ENCODE assay signal across 1 cellular context in the genomic region with DNA sequence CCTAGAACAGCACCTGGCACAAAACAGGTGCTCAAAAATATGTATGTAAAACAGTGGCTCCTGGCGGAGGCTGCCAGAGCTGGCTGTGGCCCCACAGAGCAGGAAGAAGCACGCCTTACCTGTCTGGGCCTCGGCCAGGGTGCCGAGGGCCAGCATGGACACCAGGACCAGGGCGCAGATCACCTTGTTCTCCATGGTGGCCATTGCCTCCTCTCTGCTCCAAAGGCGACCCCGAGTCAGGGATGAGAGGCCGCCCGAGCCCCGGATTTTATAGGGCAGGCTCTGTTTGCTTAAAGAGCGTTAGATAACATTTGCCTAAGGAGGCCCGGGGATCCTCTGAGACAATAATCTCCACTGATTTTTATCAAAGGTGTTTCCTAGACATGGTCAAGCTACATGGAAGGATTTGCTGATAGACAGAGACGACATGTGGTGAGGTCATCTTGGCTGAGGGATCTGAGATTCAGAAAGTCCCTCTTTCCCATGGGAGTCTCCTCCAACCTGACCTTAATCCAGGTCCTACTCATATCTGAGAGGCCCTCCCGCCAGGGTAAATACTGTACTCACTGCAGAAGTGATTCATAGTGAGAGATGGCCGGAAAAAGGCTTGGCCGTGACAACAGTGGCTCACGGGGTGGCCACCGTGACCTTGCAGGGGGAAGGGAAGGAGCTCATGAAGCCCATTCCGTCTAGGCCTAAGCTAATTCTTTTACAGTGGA.
A peak's percentile ranks its signal among the peaks of the same experiment; 100 is the strongest.
TF ChIP-seq lines count a peak whose summit lies in the region.

A gene (minus strand): TSS at position 244 of the 719 bp plus-strand sequence. CDS start 40 bp downstream, at position 204.

TF ChIP-seq in GM12878, 131 proteins besides CTCF, POLR2A, EP300 and RAD21 (continued from another document and continues in another):
- no peak for TF ChIP-seq SMARCA5 (IDR thresholded peaks at IDR 0.05)
- TF ChIP-seq IKZF2 (IDR thresholded peaks at IDR 0.05), result no peak
- TF ChIP-seq, protein P1, sequence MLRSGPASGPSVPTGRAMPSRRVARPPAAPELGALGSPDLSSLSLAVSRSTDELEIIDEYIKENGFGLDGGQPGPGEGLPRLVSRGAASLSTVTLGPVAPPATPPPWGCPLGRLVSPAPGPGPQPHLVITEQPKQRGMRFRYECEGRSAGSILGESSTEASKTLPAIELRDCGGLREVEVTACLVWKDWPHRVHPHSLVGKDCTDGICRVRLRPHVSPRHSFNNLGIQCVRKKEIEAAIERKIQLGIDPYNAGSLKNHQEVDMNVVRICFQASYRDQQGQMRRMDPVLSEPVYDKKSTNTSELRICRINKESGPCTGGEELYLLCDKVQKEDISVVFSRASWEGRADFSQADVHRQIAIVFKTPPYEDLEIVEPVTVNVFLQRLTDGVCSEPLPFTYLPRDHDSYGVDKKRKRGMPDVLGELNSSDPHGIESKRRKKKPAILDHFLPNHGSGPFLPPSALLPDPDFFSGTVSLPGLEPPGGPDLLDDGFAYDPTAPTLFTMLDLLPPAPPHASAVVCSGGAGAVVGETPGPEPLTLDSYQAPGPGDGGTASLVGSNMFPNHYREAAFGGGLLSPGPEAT (IDR thresholded peaks at IDR 0.05; ENCODE audit: low read depth), result no peak
- TF ChIP-seq, protein P2, sequence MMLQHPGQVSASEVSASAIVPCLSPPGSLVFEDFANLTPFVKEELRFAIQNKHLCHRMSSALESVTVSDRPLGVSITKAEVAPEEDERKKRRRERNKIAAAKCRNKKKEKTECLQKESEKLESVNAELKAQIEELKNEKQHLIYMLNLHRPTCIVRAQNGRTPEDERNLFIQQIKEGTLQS (IDR thresholded peaks at IDR 0.05; ENCODE audit: borderline replicate concordance, extremely low read depth, low read depth, low read length), result no peak
- peak; percentile 59 for TF ChIP-seq JUNB (IDR thresholded peaks at IDR 0.05)
- no peak for TF ChIP-seq SMAD5 (IDR thresholded peaks at IDR 0.05; ENCODE audit: low read depth)
- TF ChIP-seq, protein P3, sequence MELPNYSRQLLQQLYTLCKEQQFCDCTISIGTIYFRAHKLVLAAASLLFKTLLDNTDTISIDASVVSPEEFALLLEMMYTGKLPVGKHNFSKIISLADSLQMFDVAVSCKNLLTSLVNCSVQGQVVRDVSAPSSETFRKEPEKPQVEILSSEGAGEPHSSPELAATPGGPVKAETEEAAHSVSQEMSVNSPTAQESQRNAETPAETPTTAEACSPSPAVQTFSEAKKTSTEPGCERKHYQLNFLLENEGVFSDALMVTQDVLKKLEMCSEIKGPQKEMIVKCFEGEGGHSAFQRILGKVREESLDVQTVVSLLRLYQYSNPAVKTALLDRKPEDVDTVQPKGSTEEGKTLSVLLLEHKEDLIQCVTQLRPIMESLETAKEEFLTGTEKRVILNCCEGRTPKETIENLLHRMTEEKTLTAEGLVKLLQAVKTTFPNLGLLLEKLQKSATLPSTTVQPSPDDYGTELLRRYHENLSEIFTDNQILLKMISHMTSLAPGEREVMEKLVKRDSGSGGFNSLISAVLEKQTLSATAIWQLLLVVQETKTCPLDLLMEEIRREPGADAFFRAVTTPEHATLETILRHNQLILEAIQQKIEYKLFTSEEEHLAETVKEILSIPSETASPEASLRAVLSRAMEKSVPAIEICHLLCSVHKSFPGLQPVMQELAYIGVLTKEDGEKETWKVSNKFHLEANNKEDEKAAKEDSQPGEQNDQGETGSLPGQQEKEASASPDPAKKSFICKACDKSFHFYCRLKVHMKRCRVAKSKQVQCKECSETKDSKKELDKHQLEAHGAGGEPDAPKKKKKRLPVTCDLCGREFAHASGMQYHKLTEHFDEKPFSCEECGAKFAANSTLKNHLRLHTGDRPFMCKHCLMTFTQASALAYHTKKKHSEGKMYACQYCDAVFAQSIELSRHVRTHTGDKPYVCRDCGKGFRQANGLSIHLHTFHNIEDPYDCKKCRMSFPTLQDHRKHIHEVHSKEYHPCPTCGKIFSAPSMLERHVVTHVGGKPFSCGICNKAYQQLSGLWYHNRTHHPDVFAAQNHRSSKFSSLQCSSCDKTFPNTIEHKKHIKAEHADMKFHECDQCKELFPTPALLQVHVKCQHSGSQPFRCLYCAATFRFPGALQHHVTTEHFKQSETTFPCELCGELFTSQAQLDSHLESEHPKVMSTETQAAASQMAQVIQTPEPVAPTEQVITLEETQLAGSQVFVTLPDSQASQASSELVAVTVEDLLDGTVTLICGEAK (IDR thresholded peaks at IDR 0.05; ENCODE audit: borderline replicate concordance), result no peak
- TF ChIP-seq, protein P4, sequence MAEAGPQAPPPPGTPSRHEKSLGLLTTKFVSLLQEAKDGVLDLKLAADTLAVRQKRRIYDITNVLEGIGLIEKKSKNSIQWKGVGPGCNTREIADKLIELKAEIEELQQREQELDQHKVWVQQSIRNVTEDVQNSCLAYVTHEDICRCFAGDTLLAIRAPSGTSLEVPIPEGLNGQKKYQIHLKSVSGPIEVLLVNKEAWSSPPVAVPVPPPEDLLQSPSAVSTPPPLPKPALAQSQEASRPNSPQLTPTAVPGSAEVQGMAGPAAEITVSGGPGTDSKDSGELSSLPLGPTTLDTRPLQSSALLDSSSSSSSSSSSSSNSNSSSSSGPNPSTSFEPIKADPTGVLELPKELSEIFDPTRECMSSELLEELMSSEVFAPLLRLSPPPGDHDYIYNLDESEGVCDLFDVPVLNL (IDR thresholded peaks at IDR 0.05; ENCODE audit: low read depth, low read length), result no peak
- no peak for TF ChIP-seq CEBPB (IDR thresholded peaks at IDR 0.05; ENCODE audit: borderline replicate concordance in 1 of 2, low read depth in 2 of 2, low read length in 2 of 2)
- TF ChIP-seq CBX5 (IDR thresholded peaks at IDR 0.05; ENCODE audit: low read depth), result no peak
- TF ChIP-seq TCF7 (IDR thresholded peaks at IDR 0.05; ENCODE audit: borderline replicate concordance), result no peak
- TF ChIP-seq SUZ12 (IDR thresholded peaks at IDR 0.05; ENCODE audit: unreplicated experiment), result no peak
- TF ChIP-seq IKZF1 (conservative IDR thresholded peaks at IDR 0.05), result peak; percentile 34; the same call in 1 of the 2 replicates
- no peak for TF ChIP-seq STAT3 (IDR thresholded peaks at IDR 0.05; ENCODE audit: low read depth, low read length)
- no peak for TF ChIP-seq POLR2AphosphoS5 (IDR thresholded peaks at IDR 0.05; ENCODE audit: low read length)
- TF ChIP-seq HDAC2 (IDR thresholded peaks at IDR 0.05), result no peak
- TF ChIP-seq POU2F2 (IDR thresholded peaks at IDR 0.05; ENCODE audit: borderline replicate concordance, low read depth, low read length), result no peak
- TF ChIP-seq, protein P5, sequence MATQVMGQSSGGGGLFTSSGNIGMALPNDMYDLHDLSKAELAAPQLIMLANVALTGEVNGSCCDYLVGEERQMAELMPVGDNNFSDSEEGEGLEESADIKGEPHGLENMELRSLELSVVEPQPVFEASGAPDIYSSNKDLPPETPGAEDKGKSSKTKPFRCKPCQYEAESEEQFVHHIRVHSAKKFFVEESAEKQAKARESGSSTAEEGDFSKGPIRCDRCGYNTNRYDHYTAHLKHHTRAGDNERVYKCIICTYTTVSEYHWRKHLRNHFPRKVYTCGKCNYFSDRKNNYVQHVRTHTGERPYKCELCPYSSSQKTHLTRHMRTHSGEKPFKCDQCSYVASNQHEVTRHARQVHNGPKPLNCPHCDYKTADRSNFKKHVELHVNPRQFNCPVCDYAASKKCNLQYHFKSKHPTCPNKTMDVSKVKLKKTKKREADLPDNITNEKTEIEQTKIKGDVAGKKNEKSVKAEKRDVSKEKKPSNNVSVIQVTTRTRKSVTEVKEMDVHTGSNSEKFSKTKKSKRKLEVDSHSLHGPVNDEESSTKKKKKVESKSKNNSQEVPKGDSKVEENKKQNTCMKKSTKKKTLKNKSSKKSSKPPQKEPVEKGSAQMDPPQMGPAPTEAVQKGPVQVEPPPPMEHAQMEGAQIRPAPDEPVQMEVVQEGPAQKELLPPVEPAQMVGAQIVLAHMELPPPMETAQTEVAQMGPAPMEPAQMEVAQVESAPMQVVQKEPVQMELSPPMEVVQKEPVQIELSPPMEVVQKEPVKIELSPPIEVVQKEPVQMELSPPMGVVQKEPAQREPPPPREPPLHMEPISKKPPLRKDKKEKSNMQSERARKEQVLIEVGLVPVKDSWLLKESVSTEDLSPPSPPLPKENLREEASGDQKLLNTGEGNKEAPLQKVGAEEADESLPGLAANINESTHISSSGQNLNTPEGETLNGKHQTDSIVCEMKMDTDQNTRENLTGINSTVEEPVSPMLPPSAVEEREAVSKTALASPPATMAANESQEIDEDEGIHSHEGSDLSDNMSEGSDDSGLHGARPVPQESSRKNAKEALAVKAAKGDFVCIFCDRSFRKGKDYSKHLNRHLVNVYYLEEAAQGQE (IDR thresholded peaks at IDR 0.05; ENCODE audit: low read depth, low read length), result no peak
- TF ChIP-seq, protein P6, sequence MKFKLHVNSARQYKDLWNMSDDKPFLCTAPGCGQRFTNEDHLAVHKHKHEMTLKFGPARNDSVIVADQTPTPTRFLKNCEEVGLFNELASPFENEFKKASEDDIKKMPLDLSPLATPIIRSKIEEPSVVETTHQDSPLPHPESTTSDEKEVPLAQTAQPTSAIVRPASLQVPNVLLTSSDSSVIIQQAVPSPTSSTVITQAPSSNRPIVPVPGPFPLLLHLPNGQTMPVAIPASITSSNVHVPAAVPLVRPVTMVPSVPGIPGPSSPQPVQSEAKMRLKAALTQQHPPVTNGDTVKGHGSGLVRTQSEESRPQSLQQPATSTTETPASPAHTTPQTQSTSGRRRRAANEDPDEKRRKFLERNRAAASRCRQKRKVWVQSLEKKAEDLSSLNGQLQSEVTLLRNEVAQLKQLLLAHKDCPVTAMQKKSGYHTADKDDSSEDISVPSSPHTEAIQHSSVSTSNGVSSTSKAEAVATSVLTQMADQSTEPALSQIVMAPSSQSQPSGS (IDR thresholded peaks at IDR 0.05; ENCODE audit: low read length), result no peak
- TF ChIP-seq IRF4 (IDR thresholded peaks at IDR 0.05; ENCODE audit: low read depth, low read length), result 0 out of 2 replicates have a peak, but pooled peaks have one; percentile 41
- TF ChIP-seq, protein P7, sequence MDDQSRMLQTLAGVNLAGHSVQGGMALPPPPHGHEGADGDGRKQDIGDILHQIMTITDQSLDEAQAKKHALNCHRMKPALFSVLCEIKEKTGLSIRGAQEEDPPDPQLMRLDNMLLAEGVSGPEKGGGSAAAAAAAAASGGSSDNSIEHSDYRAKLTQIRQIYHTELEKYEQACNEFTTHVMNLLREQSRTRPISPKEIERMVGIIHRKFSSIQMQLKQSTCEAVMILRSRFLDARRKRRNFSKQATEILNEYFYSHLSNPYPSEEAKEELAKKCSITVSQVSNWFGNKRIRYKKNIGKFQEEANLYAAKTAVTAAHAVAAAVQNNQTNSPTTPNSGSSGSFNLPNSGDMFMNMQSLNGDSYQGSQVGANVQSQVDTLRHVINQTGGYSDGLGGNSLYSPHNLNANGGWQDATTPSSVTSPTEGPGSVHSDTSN (IDR thresholded peaks at IDR 0.05; ENCODE audit: insufficient replicate concordance, low read depth, low read length), result no peak
- TF ChIP-seq, protein P8, sequence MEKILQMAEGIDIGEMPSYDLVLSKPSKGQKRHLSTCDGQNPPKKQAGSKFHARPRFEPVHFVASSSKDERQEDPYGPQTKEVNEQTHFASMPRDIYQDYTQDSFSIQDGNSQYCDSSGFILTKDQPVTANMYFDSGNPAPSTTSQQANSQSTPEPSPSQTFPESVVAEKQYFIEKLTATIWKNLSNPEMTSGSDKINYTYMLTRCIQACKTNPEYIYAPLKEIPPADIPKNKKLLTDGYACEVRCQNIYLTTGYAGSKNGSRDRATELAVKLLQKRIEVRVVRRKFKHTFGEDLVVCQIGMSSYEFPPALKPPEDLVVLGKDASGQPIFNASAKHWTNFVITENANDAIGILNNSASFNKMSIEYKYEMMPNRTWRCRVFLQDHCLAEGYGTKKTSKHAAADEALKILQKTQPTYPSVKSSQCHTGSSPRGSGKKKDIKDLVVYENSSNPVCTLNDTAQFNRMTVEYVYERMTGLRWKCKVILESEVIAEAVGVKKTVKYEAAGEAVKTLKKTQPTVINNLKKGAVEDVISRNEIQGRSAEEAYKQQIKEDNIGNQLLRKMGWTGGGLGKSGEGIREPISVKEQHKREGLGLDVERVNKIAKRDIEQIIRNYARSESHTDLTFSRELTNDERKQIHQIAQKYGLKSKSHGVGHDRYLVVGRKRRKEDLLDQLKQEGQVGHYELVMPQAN (conservative IDR thresholded peaks at IDR 0.05), result no peak
- no peak for TF ChIP-seq GABPA (IDR thresholded peaks at IDR 0.05; ENCODE audit: low read depth)
- TF ChIP-seq RUNX3 (IDR thresholded peaks at IDR 0.05; ENCODE audit: low read length), result peak; percentile 21; the same call in 1 of the 2 replicates
- no peak for TF ChIP-seq YY1 (IDR thresholded peaks at IDR 0.05; ENCODE audit: low read depth, low read length)
- peak; percentile 84 for TF ChIP-seq EED (IDR thresholded peaks at IDR 0.05; ENCODE audit: low read depth)
- no peak for TF ChIP-seq MYB (IDR thresholded peaks at IDR 0.05; ENCODE audit: borderline replicate concordance, low read depth, low read length)
- TF ChIP-seq, protein P9, sequence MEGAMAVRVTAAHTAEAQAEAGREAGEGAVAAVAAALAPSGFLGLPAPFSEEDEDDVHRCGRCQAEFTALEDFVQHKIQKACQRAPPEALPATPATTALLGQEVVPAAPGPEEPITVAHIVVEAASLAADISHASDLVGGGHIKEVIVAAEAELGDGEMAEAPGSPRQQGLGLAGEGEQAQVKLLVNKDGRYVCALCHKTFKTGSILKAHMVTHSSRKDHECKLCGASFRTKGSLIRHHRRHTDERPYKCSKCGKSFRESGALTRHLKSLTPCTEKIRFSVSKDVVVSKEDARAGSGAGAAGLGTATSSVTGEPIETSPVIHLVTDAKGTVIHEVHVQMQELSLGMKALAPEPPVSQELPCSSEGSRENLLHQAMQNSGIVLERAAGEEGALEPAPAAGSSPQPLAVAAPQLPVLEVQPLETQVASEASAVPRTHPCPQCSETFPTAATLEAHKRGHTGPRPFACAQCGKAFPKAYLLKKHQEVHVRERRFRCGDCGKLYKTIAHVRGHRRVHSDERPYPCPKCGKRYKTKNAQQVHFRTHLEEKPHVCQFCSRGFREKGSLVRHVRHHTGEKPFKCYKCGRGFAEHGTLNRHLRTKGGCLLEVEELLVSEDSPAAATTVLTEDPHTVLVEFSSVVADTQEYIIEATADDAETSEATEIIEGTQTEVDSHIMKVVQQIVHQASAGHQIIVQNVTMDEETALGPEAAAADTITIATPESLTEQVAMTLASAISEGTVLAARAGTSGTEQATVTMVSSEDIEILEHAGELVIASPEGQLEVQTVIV (IDR thresholded peaks at IDR 0.05; ENCODE audit: borderline replicate concordance, partially characterized antibody), result no peak
- TF ChIP-seq CBFB (IDR thresholded peaks at IDR 0.05; ENCODE audit: low read depth), result no peak
- no peak for TF ChIP-seq ZNF622 (IDR thresholded peaks at IDR 0.05)
- no peak for TF ChIP-seq ASH2L (IDR thresholded peaks at IDR 0.05; ENCODE audit: borderline replicate concordance, low read depth)
- no peak for TF ChIP-seq NFXL1 (IDR thresholded peaks at IDR 0.05; ENCODE audit: borderline replicate concordance)
